ENCODE assay signal across 15 cellular contexts in genomic region chr1:13762642-13763041, GRCh38.
DNase-seq lines count a peak whose midpoint lies in the region; ATAC-seq, FAIRE-seq and TF ChIP-seq lines count a peak whose summit lies in the region.
"Had no signal": no experiment of that assay in that cellular context is flagged by ENCODE, and none has a peak within 500 bp of the region (broad histone marks: within the 10 kb centered on the region; RNA-seq: fewer than 3 reads in every experiment).

No MANE protein-coding gene starts in this region.

- H4K5ac ChIP-seq in H1 (ENCODE audit: insufficient read length, low read depth, low read length) = no peak overlapping the region

- H3K9ac ChIP-seq in OCI-LY3 (ENCODE audit: low read length) (no peak overlapping the region), H1 (replicated peaks in 1 of 4; ENCODE audit: extremely low read depth in 1 of 4, low read depth in 3 of 4, low read length in 3 of 4) (no peak overlapping the region), smooth muscle cell (ENCODE audit: low read depth) (no peak overlapping the region)

- ATAC-seq in HG02610 (IDR thresholded peaks at IDR 0.05; ENCODE audit: unreplicated experiment) = no peak

- H3K27me3 ChIP-seq in OCI-LY3 (ENCODE audit: low read depth, low read length) = no peaks in the 10 kb centered on the region
- H3K27me3 ChIP-seq in H1 (replicated peaks in 1 of 4; ENCODE audit: control insufficient read depth in 3 of 4, extremely low read depth in 1 of 4, insufficient read depth in 3 of 4, low read length in 3 of 4) = no peaks in the 10 kb centered on the region
- H3K27me3 ChIP-seq in smooth muscle cell (ENCODE audit: low read depth) = no peaks in the 10 kb centered on the region
- H3K27me3 ChIP-seq: colonic mucosa, right atrium auricular region had no signal

- no peak overlapping the region for H3K18ac ChIP-seq in H1 (ENCODE audit: extremely low read depth, low read length)

- H3K27ac ChIP-seq in OCI-LY3 (ENCODE audit: low read length) = no peak overlapping the region
- H3K27ac ChIP-seq in H1 (ENCODE audit: low read depth, low read length) = no peak overlapping the region
- H3K27ac ChIP-seq in smooth muscle cell (ENCODE audit: low read depth) = peak overlapping the region; percentile 41
- H3K27ac ChIP-seq: 22Rv1, colonic mucosa, right atrium auricular region had no signal

- no peak overlapping the region for H3K4me3 ChIP-seq in OCI-LY3 (ENCODE audit: low read length)
- H3K4me3 ChIP-seq in H1 (ENCODE audit: extremely low read depth in 1 of 4, insufficient read depth in 2 of 4, low read depth in 3 of 4, low read length in 4 of 4) = no peak overlapping the region
- no peak overlapping the region for H3K4me3 ChIP-seq in smooth muscle cell
- H3K4me3 ChIP-seq: colonic mucosa, right atrium auricular region had no signal

- no peak overlapping the region for H2BK15ac ChIP-seq in H1 (ENCODE audit: low read length)

- DNase-seq in NCI-H510A (lab: John Stamatoyannopoulos, UW) (peak; percentile 18), NCI-H510A treated with DMSO at 0.1 percent for 48 hours (lab: John Stamatoyannopoulos, UW) (no peak), H1 (ENCODE audit: low read depth in 1 of 2, low spot score in 2 of 2) (no peak), smooth muscle cell (lab: John Stamatoyannopoulos, UW; ENCODE audit: unreplicated experiment) (no peak), T-helper 9 cell (no peak)
- no peak for DNase-seq in stimulated activated CD4-positive, alpha-beta T cell treated with anti-CD3 and anti-CD28 coated beads, Interleukin-1b, Interleukin-23, amount 100 ng/mL, for 48 hours
- DNase-seq: colonic mucosa; erythroblast; GF-D8; stimulated activated CD4-positive, alpha-beta T cell treated with anti-CD3 and anti-CD28 coated beads, Interleukin-2, amount 100 ng/mL, for 24 hours; stimulated activated CD8-positive, alpha-beta memory T cell treated with anti-CD3 and anti-CD28 coated beads, Interleukin-4, amount 100 ng/mL, for 48 hours had no signal

- H4K91ac ChIP-seq in H1 (replicated peaks; ENCODE audit: insufficient read length, low read length) = no peak overlapping the region

- H3K4ac ChIP-seq in H1 (replicated peaks; ENCODE audit: insufficient read length, low read depth, low read length) = no peak overlapping the region

- POLR2A ChIA-PET in H1 (lab: Charles Lee; ENCODE audit: partially characterized antibody) = no interaction called here

- H3K23ac ChIP-seq in H1 (ENCODE audit: insufficient read length) = no peak overlapping the region

- H4K20me1 ChIP-seq in OCI-LY3 (ENCODE audit: insufficient read depth, low read length) = peaks cover 97% of the 10 kb centered on the region
- H4K20me1 ChIP-seq in H1 (replicated peaks in 1 of 2; ENCODE audit: control insufficient read depth in 1 of 2, insufficient read depth in 2 of 2, low read length in 2 of 2) = peaks cover 12 to 25% of the 10 kb centered on the region in 2 experiments
- H4K20me1 ChIP-seq in smooth muscle cell (ENCODE audit: low read depth) = peaks cover 100% of the 10 kb centered on the region

- no peak overlapping the region for H2BK20ac ChIP-seq in H1 (ENCODE audit: low read length)

- no peaks in the 10 kb centered on the region for H3K23me2 ChIP-seq in H1 (ENCODE audit: low read depth, low read length)

- peaks cover 17% of the 10 kb centered on the region for H3F3A ChIP-seq in smooth muscle cell (ENCODE audit: low read depth)

- no peak overlapping the region for H2AFZ ChIP-seq in OCI-LY3 (ENCODE audit: low read depth, low read length)
- no peak overlapping the region for H2AFZ ChIP-seq in H1 (ENCODE audit: low read length)
- H2AFZ ChIP-seq in smooth muscle cell (ENCODE audit: low read depth) = no peak overlapping the region

- TF ChIP-seq RAD21 in H1 (IDR thresholded peaks at IDR 0.05 in 1 of 2, conservative IDR thresholded peaks at IDR 0.05 in 1 of 2; ENCODE audit: low read depth in 2 of 2, low read length in 2 of 2) = no peak

- no peak overlapping the region for H3K56ac ChIP-seq in H1 (replicated peaks; ENCODE audit: insufficient read length, low read depth, low read length)

- FAIRE-seq in H1 (lab: Jason Lieb, UNC) = no peak

- CTCF ChIA-PET in H1 (lab: Charles Lee; ENCODE audit: partially characterized antibody) = interaction anchor here (1.1 kb wide), 1 partner anchor 10 kb away, joined by 3 read pairs; no protein-coding TSS in a partner anchor

- H3K4me2 ChIP-seq in OCI-LY3 (ENCODE audit: low read length) = peak overlapping the region; percentile 23
- peak overlapping the region in 1 of 2 experiments; percentile 7; a peak in 1 of 4 replicates for H3K4me2 ChIP-seq in H1 (ENCODE audit: insufficient read depth in 1 of 2, low read depth in 2 of 2, low read length in 2 of 2)
- H3K4me2 ChIP-seq in smooth muscle cell = peak overlapping the region; percentile 80

- no peak overlapping the region; the same call in 1 of the 2 replicates for H4K8ac ChIP-seq in H1 (ENCODE audit: extremely low read depth, insufficient read depth, low read length)

- WGBS in H1 (ENCODE audit: extremely low coverage in 1 of 2, insufficient coverage in 1 of 2, insufficient read length in 1 of 2, insufficient replicate concordance in 2 of 2, low coverage in 1 of 2, low lambda C conversion rate in 2 of 2, missing lambda C conversion rate in 1 of 2), 2 experiments = 86% methylated on average over 8 of the region's 8 CpGs; no CpG with 5 or more reads in 1 of the 2 experiments
- 89% methylated on average over 8 of the region's 8 CpGs for WGBS in smooth muscle cell (ENCODE audit: low lambda C conversion rate)

- H2BK12ac ChIP-seq in H1 (ENCODE audit: low read depth, low read length) = 0 out of 2 replicates have a peak overlapping the region, but pooled peaks have one; percentile 42

- peaks cover 8% of the 10 kb centered on the region for H3K79me1 ChIP-seq in H1 (ENCODE audit: low read depth, low read length)

- no peak overlapping the region for H3K14ac ChIP-seq in H1 (ENCODE audit: insufficient read length)

- TF ChIP-seq POLR2A in H1 (IDR thresholded peaks at IDR 0.05; ENCODE audit: control extremely low read depth in 1 of 2, low read depth in 2 of 2, low read length in 2 of 2) = no peak

- no peak for TF ChIP-seq EP300 in H1 (IDR thresholded peaks at IDR 0.05; ENCODE audit: borderline replicate concordance in 1 of 2, low read depth in 2 of 2, low read length in 2 of 2)

- peaks cover 49% of the 10 kb centered on the region for H3K4me1 ChIP-seq in OCI-LY3 (ENCODE audit: low read length)
- H3K4me1 ChIP-seq in H1 (replicated peaks in 1 of 4; ENCODE audit: control insufficient read depth in 3 of 4, insufficient read depth in 4 of 4, low read length in 3 of 4) = peaks cover 5 to 25% (median 18%) of the 10 kb centered on the region in 4 experiments
- peaks cover 54% of the 10 kb centered on the region for H3K4me1 ChIP-seq in smooth muscle cell (ENCODE audit: low read depth)
- H3K4me1 ChIP-seq: colonic mucosa had no signal

- H2BK5ac ChIP-seq in H1 (ENCODE audit: low read depth, low read length) = no peak overlapping the region

- H3K9me3 ChIP-seq in OCI-LY3 (ENCODE audit: insufficient read depth, low read length) = no peaks in the 10 kb centered on the region
- no peaks in the 10 kb centered on the region for H3K9me3 ChIP-seq in H1 (ENCODE audit: insufficient read depth in 2 of 2, low read depth in 1 of 2, low read length in 1 of 2)
- H3K9me3 ChIP-seq in smooth muscle cell (replicated peaks; ENCODE audit: low read depth) = no peaks in the 10 kb centered on the region
- H3K9me3 ChIP-seq: colonic mucosa, right atrium auricular region had no signal

- H3K36me3 ChIP-seq in OCI-LY3 (replicated peaks; ENCODE audit: low read depth, low read length) (peaks cover 14% of the 10 kb centered on the region), H1 (ENCODE audit: control insufficient read depth in 2 of 4, insufficient read depth in 4 of 4, low read length in 3 of 4) (no peaks in the 10 kb centered on the region), smooth muscle cell (ENCODE audit: low read depth) (no peaks in the 10 kb centered on the region)
- H3K36me3 ChIP-seq: colonic mucosa, right atrium auricular region had no signal

- H3K79me2 ChIP-seq in OCI-LY3 (ENCODE audit: low read length) (peaks cover 100% of the 10 kb centered on the region), H1 (ENCODE audit: control insufficient read depth in 1 of 2, insufficient read depth in 2 of 2, low read length in 2 of 2) (peaks cover 0 to 55% of the 10 kb centered on the region in 2 experiments; a peak in 3 of 4 replicates), smooth muscle cell (ENCODE audit: low read depth) (peaks cover 100% of the 10 kb centered on the region)

- no peak overlapping the region for H2BK120ac ChIP-seq in H1 (replicated peaks; ENCODE audit: low read depth, low read length)

- no peak for TF ChIP-seq CTCF in OCI-LY3 (IDR thresholded peaks at IDR 0.05; ENCODE audit: low read depth, low read length)
- TF ChIP-seq CTCF in H1 (IDR thresholded peaks at IDR 0.05; ENCODE audit: control extremely low read depth in 1 of 3, insufficient read depth in 1 of 3, low read depth in 1 of 3, low read length in 3 of 3) = no peak
- TF ChIP-seq CTCF in smooth muscle cell (IDR thresholded peaks at IDR 0.05; ENCODE audit: borderline replicate concordance, insufficient read depth, poor library complexity, severe bottlenecking) = no peak

- H2AK5ac ChIP-seq in H1 (ENCODE audit: low read depth, low read length) = no peak overlapping the region

TF ChIP-seq in H1, 55 proteins besides CTCF, POLR2A, EP300 and RAD21:
- no peak for TF ChIP-seq CEBPB (IDR thresholded peaks at IDR 0.05; ENCODE audit: low read depth, low read length)
